In genomic region chr22:49856343-49856742, GRCh38 we compare ENCODE assay signal across 14 cellular contexts. TPM values are rescaled to one million over a fixed set of nuclear protein-coding genes. Genes with fewer than 3 reads are reported as not detected.
DNase-seq lines count a peak whose midpoint lies in the region; ATAC-seq, FAIRE-seq and TF ChIP-seq lines count a peak whose summit lies in the region.
"Had no signal": no experiment of that assay in that cellular context is flagged by ENCODE, and none has a peak within 500 bp of the region (broad histone marks: within the 10 kb centered on the region; RNA-seq: fewer than 3 reads in every experiment).

No MANE protein-coding gene starts in this region.

- 0 out of 6 replicates have a peak overlapping the region, but pooled peaks of 1 of the 3 experiments have one; percentile 82 for H3K4me3 ChIP-seq in HepG2 (replicated peaks in 1 of 3; ENCODE audit: insufficient read depth in 1 of 3, low read depth in 2 of 3, low read length in 3 of 3)
- H3K4me3 ChIP-seq in upper lobe of right lung = no peak overlapping the region
- no peak overlapping the region for H3K4me3 ChIP-seq in smooth muscle cell
- H3K4me3 ChIP-seq: lung, ovary had no signal

- DNase-seq in activated naive CD8-positive, alpha-beta T cell treated with anti-CD3 and anti-CD28 coated beads for 36 hours = no peak
- DNase-seq in WTC11 (ENCODE audit: low spot score) (no peak), HepG2 (ENCODE audit: low spot score) (no peak), upper lobe of right lung (peak; percentile 58), smooth muscle cell (lab: John Stamatoyannopoulos, UW; ENCODE audit: unreplicated experiment) (no peak), foreskin keratinocyte (no peak), frontal cortex (ENCODE audit: low spot score in 2 of 2) (no peak)
- DNase-seq: activated CD4-positive, alpha-beta T cell treated with anti-CD3 and anti-CD28 coated beads for 4 hours; activated gamma-delta T cell; NCI-H2171 had no signal

- in situ Hi-C loops in HepG2 (cut with HindIII; ENCODE audit: extremely low pct_ligation_motif_present, low pct_unique_long_range_greater_than_20kb) = no loop called here

- no peak for ATAC-seq in WTC11
- ATAC-seq in HepG2 = no peak
- ATAC-seq in upper lobe of right lung = no peak
- ATAC-seq in foreskin keratinocyte = no peak

- H3K9me3 ChIP-seq in HepG2 (ENCODE audit: low read length) = no peaks in the 10 kb centered on the region
- no peaks in the 10 kb centered on the region for H3K9me3 ChIP-seq in upper lobe of right lung
- no peaks in the 10 kb centered on the region for H3K9me3 ChIP-seq in smooth muscle cell (replicated peaks; ENCODE audit: low read depth)
- H3K9me3 ChIP-seq: ovary, upper lobe of left lung had no signal

- CTCF ChIA-PET in WTC11 (lab: Charles Lee) (interaction anchor here (0.6 kb wide), 1 partner anchor 13 kb away, joined by 3 read pairs; no protein-coding TSS in a partner anchor), HepG2 (lab: Yijun Ruan, JAX; ENCODE audit: low intra/inter-chr PET ratio, low total read pairs) (no interaction called here)

- intact Hi-C loops in HepG2 (cut with micrococcal nuclease; ENCODE audit: unreplicated experiment) (no loop called here), upper lobe of right lung (cut with DNase I) (no loop called here)

- TF ChIP-seq POLR2A in HepG2 (IDR thresholded peaks at IDR 0.05; ENCODE audit: insufficient read depth in 1 of 2, low read depth in 2 of 2, low read length in 2 of 2) = no peak

- peaks cover 66% of the 10 kb centered on the region for H3K79me2 ChIP-seq in HepG2 (ENCODE audit: insufficient read depth, low read length)
- H3K79me2 ChIP-seq in smooth muscle cell (ENCODE audit: low read depth) = peaks cover 72% of the 10 kb centered on the region

- peak overlapping the region; percentile 91 for H3K4me3 Mint-ChIP-seq in activated naive CD8-positive, alpha-beta T cell
- H3K4me3 Mint-ChIP-seq in activated naive CD8-positive, alpha-beta T cell treated with anti-CD3 and anti-CD28 coated beads for 36 hours = no peak overlapping the region
- H3K4me3 Mint-ChIP-seq in WTC11 = peak overlapping the region; percentile 93; the same call in 1 of the 2 replicates

- no TSS peak for BruUV-seq in HepG2 (replicated peaks; lab: Mats Ljungman, UMichigan)

- WGBS in HepG2 (ENCODE audit: low lambda C conversion rate) = 92% methylated on average over 8 of the region's 23 CpGs
- WGBS in smooth muscle cell (ENCODE audit: low lambda C conversion rate) = 88% methylated on average over 14 of the region's 23 CpGs

- TF ChIP-seq CTCF in WTC11 (IDR thresholded peaks at IDR 0.05) = no peak
- TF ChIP-seq CTCF in HepG2 (CRISPR knock-in tag; IDR thresholded peaks at IDR 0.05) = no peak
- TF ChIP-seq CTCF in upper lobe of right lung (IDR thresholded peaks at IDR 0.05) = no peak
- no peak for TF ChIP-seq CTCF in smooth muscle cell (IDR thresholded peaks at IDR 0.05; ENCODE audit: borderline replicate concordance, insufficient read depth, poor library complexity, severe bottlenecking)
- TF ChIP-seq CTCF in foreskin keratinocyte (conservative IDR thresholded peaks at IDR 0.05) = no peak

- H3K4me2 ChIP-seq in HepG2 (ENCODE audit: low read depth, low read length) = peak overlapping the region; percentile 94
- H3K4me2 ChIP-seq in smooth muscle cell = no peak overlapping the region

- peaks cover 2% of the 10 kb centered on the region for H3K36me3 Mint-ChIP-seq in activated naive CD8-positive, alpha-beta T cell
- H3K36me3 Mint-ChIP-seq in activated naive CD8-positive, alpha-beta T cell treated with anti-CD3 and anti-CD28 coated beads for 36 hours = peaks cover 3% of the 10 kb centered on the region
- H3K36me3 Mint-ChIP-seq in WTC11 = no peaks in the 10 kb centered on the region

- peaks cover 51% of the 10 kb centered on the region for H3K4me1 ChIP-seq in HepG2 (ENCODE audit: insufficient read depth, low read length)
- peaks cover 17% of the 10 kb centered on the region for H3K4me1 ChIP-seq in upper lobe of right lung
- H3K4me1 ChIP-seq in smooth muscle cell (ENCODE audit: low read depth) = peaks cover 17% of the 10 kb centered on the region
- H3K4me1 ChIP-seq in foreskin keratinocyte = peaks cover 4% of the 10 kb centered on the region

- POLR2A ChIA-PET in WTC11 (lab: Charles Lee) (no interaction called here), HepG2 (lab: Yijun Ruan, JAX) (interaction anchor here (1.0 to 1.5 kb wide), 3 partner anchors 30 to 62 kb away, joined by 3 to 5 read pairs (median 3); partner anchors contain the start of gene ALG12)

- FAIRE-seq in HepG2 (lab: Jason Lieb, UNC) (no peak), frontal cortex (lab: Jason Lieb, UNC) (no peak)

- no peak overlapping the region for H3K27ac Mint-ChIP-seq in activated naive CD8-positive, alpha-beta T cell
- no peak overlapping the region for H3K27ac Mint-ChIP-seq in activated naive CD8-positive, alpha-beta T cell treated with anti-CD3 and anti-CD28 coated beads for 36 hours
- peak overlapping the region; percentile 44; the same call in 1 of the 2 replicates for H3K27ac Mint-ChIP-seq in WTC11

- TF ChIP-seq EP300 in HepG2 (IDR thresholded peaks at IDR 0.05; ENCODE audit: low read depth in 2 of 2, low read length in 2 of 2) (no peak), HepG2 (CRISPR knock-in tag; IDR thresholded peaks at IDR 0.05; ENCODE audit: borderline replicate concordance) (no peak)

- no peaks in the 10 kb centered on the region for H3F3A ChIP-seq in smooth muscle cell (ENCODE audit: low read depth)

- no peaks in the 10 kb centered on the region for H3K27me3 Mint-ChIP-seq in activated naive CD8-positive, alpha-beta T cell
- no peaks in the 10 kb centered on the region for H3K27me3 Mint-ChIP-seq in activated naive CD8-positive, alpha-beta T cell treated with anti-CD3 and anti-CD28 coated beads for 36 hours
- H3K27me3 Mint-ChIP-seq in WTC11 (ENCODE audit: low read depth) = peaks cover 16% of the 10 kb centered on the region

- no peak overlapping the region for H3K27ac ChIP-seq in HepG2 (ENCODE audit: extremely low read length, insufficient read depth, low read length)
- H3K27ac ChIP-seq in upper lobe of right lung = no peak overlapping the region
- H3K27ac ChIP-seq in smooth muscle cell (ENCODE audit: low read depth) = no peak overlapping the region
- no peak overlapping the region for H3K27ac ChIP-seq in foreskin keratinocyte
- H3K27ac ChIP-seq: ovary had no signal

- no peaks in the 10 kb centered on the region for H3K9me3 Mint-ChIP-seq in activated naive CD8-positive, alpha-beta T cell (ENCODE audit: low read depth)
- H3K9me3 Mint-ChIP-seq in activated naive CD8-positive, alpha-beta T cell treated with anti-CD3 and anti-CD28 coated beads for 36 hours = no peaks in the 10 kb centered on the region
- H3K9me3 Mint-ChIP-seq in WTC11 = no peaks in the 10 kb centered on the region

- H3K36me3 ChIP-seq in HepG2 (replicated peaks in 1 of 2; ENCODE audit: control insufficient read depth in 1 of 2, insufficient read depth in 2 of 2, low read length in 2 of 2) (peaks cover 0 to 5% of the 10 kb centered on the region in 2 experiments; a peak in 1 of 5 replicates), upper lobe of right lung (no peaks in the 10 kb centered on the region), smooth muscle cell (ENCODE audit: low read depth) (no peaks in the 10 kb centered on the region)
- H3K36me3 ChIP-seq: ovary, upper lobe of left lung had no signal

- no peak for TF ChIP-seq RAD21 in HepG2 (CRISPR knock-in tag; IDR thresholded peaks at IDR 0.05)

- H3K4me1 Mint-ChIP-seq in activated naive CD8-positive, alpha-beta T cell (ENCODE audit: low read depth) = peaks cover 49% of the 10 kb centered on the region
- H3K4me1 Mint-ChIP-seq in activated naive CD8-positive, alpha-beta T cell treated with anti-CD3 and anti-CD28 coated beads for 36 hours = peaks cover 39% of the 10 kb centered on the region
- H3K4me1 Mint-ChIP-seq in WTC11 = peaks cover 27% of the 10 kb centered on the region

- H2AFZ ChIP-seq in HepG2 (ENCODE audit: low read length) (no peak overlapping the region), smooth muscle cell (ENCODE audit: low read depth) (no peak overlapping the region)

- H4K20me1 ChIP-seq in HepG2 (ENCODE audit: insufficient read depth, low read length) = peaks cover 32% of the 10 kb centered on the region
- peaks cover 72% of the 10 kb centered on the region for H4K20me1 ChIP-seq in smooth muscle cell (ENCODE audit: low read depth)

- H3K27me3 ChIP-seq in HepG2 (ENCODE audit: control insufficient read depth in 1 of 2, insufficient read depth in 2 of 2, low read length in 2 of 2) = peaks cover 0 to under 1% of the 10 kb centered on the region in 2 experiments; a peak in 2 of 5 replicates
- H3K27me3 ChIP-seq in upper lobe of right lung = no peaks in the 10 kb centered on the region
- peaks cover 12% of the 10 kb centered on the region for H3K27me3 ChIP-seq in smooth muscle cell (ENCODE audit: low read depth)
- H3K27me3 ChIP-seq in foreskin keratinocyte = peaks cover under 1% of the 10 kb centered on the region
- H3K27me3 ChIP-seq: ovary, upper lobe of left lung had no signal

- H3K9ac ChIP-seq in HepG2 (ENCODE audit: insufficient read depth, low read depth, low read length) (peak overlapping the region; percentile 82; the same call in 1 of the 2 replicates), smooth muscle cell (ENCODE audit: low read depth) (no peak overlapping the region)

RNA-seq across cellular contexts. Expression of gene ZBED4, which starts 2.7 kb away (rescaled TPM):
- total RNA-seq in activated naive CD8-positive, alpha-beta T cell treated with anti-CD3 and anti-CD28 coated beads for 36 hours = 10 to 100 TPM; 20.6 to 20.7 TPM
- 24.7 to 29.2 TPM (median 24.8 TPM) in 3 replicates for total RNA-seq in WTC11 (2021)
- total RNA-seq in HepG2 (2016; rRNA removed; fragmentation: Illumina TruSeq; extraction: Trizol) = 9.6 and 11.9 TPM in 2 replicates
- 0.91 and 1.3 TPM in 2 replicates for total RNA-seq in HepG2 (2016; cell fraction: cytosol; rRNA removed; fragmentation: Illumina TruSeq; extraction: Trizol; ENCODE audit: low read depth)
- total RNA-seq in HepG2 (2016; cell fraction: insoluble cytoplasmic fraction; rRNA removed; fragmentation: Illumina TruSeq; extraction: Trizol) = 9.6 and 9.7 TPM in 2 replicates
- 5.5 TPM in 2 replicates for total RNA-seq in HepG2 (2016; cell fraction: membrane; rRNA removed; fragmentation: Illumina TruSeq; extraction: Trizol)
- total RNA-seq in HepG2 (2016; cell fraction: nucleus; rRNA removed; fragmentation: Illumina TruSeq; extraction: Trizol) = 8.0 and 9.8 TPM in 2 replicates
- 5.4 and 6.0 TPM in 2 replicates for polyA plus RNA-seq in HepG2 (2011; rRNA removed)
- polyA plus RNA-seq in HepG2 (2011; cell fraction: cytosol; rRNA removed) = 4.8 and 5.6 TPM in 2 replicates
- polyA plus RNA-seq in HepG2 (2011; cell fraction: nucleus; rRNA removed) = 9.9 and 11.1 TPM in 2 replicates
- 9.9 and 11.2 TPM in 2 replicates for polyA plus RNA-seq in HepG2 (2012)
- 0.43 and 0.49 TPM in 2 replicates for polyA plus RNA-seq in HepG2 (2016; cell fraction: cytosol; fragmentation: Illumina TruSeq; extraction: Trizol; ENCODE audit: low read depth)
- polyA plus RNA-seq in HepG2 (2016; cell fraction: insoluble cytoplasmic fraction; fragmentation: Illumina TruSeq; extraction: Trizol; ENCODE audit: low read depth) = 9.0 and 10.5 TPM in 2 replicates
- polyA plus RNA-seq in HepG2 (2016; cell fraction: membrane; fragmentation: Illumina TruSeq; extraction: Trizol; ENCODE audit: low read depth) = 2.4 and 2.7 TPM in 2 replicates
- polyA plus RNA-seq in HepG2 (2016; cell fraction: nucleus; fragmentation: Illumina TruSeq; extraction: Trizol; ENCODE audit: insufficient read depth, low read depth) = 13.2 and 13.5 TPM in 2 replicates
- polyA minus RNA-seq in HepG2 (2011; rRNA and poly(A)+ RNA removed; ENCODE audit: low replicate concordance) = 7.8 and 12.8 TPM in 2 replicates
- 8.8 and 10.3 TPM in 2 replicates for polyA minus RNA-seq in HepG2 (2011; cell fraction: cytosol; rRNA and poly(A)+ RNA removed)
- polyA minus RNA-seq in HepG2 (2011; cell fraction: nucleus; rRNA and poly(A)+ RNA removed) = 12.1 and 13.2 TPM in 2 replicates
- 11.8 TPM for total RNA-seq in upper lobe of right lung
- 16.6 and 16.8 TPM in 2 replicates for total RNA-seq in smooth muscle cell
- polyA plus RNA-seq in smooth muscle cell = 12.1 and 13.1 TPM in 2 replicates
- total RNA-seq in foreskin keratinocyte = 17.0 and 17.8 TPM in 2 replicates
- 4.8 and 5.5 TPM in 2 replicates for polyA plus RNA-seq in foreskin keratinocyte
- total RNA-seq in frontal cortex = 23.2 TPM

RNA-seq across cellular contexts. Expression of gene BRD1, which starts 28.7 kb away (rescaled TPM):
- total RNA-seq in activated naive CD8-positive, alpha-beta T cell treated with anti-CD3 and anti-CD28 coated beads for 36 hours = 10 to 100 TPM; 22.7 to 23.2 TPM
- total RNA-seq in WTC11 (2021) (36.4 to 37.9 TPM (median 36.6 TPM) in 3 replicates), HepG2 (2016; rRNA removed; fragmentation: Illumina TruSeq; extraction: Trizol) (6.6 and 12.0 TPM in 2 replicates), upper lobe of right lung (39.0 TPM), smooth muscle cell (18.3 and 20.5 TPM in 2 replicates), foreskin keratinocyte (16.8 and 18.8 TPM in 2 replicates), frontal cortex (50.1 TPM)
- 6.1 and 7.5 TPM in 2 replicates for total RNA-seq in HepG2 (2016; cell fraction: cytosol; rRNA removed; fragmentation: Illumina TruSeq; extraction: Trizol; ENCODE audit: low read depth)
- total RNA-seq in HepG2 (2016; cell fraction: insoluble cytoplasmic fraction; rRNA removed; fragmentation: Illumina TruSeq; extraction: Trizol) = 6.3 and 13.3 TPM in 2 replicates
- 6.7 and 8.2 TPM in 2 replicates for total RNA-seq in HepG2 (2016; cell fraction: membrane; rRNA removed; fragmentation: Illumina TruSeq; extraction: Trizol)
- total RNA-seq in HepG2 (2016; cell fraction: nucleus; rRNA removed; fragmentation: Illumina TruSeq; extraction: Trizol) = 14.2 and 15.7 TPM in 2 replicates
- polyA plus RNA-seq in HepG2 (2011; rRNA removed) (5.1 and 6.4 TPM in 2 replicates), smooth muscle cell (15.0 and 21.6 TPM in 2 replicates), foreskin keratinocyte (7.6 and 8.5 TPM in 2 replicates)
- 3.8 and 3.9 TPM in 2 replicates for polyA plus RNA-seq in HepG2 (2011; cell fraction: cytosol; rRNA removed)
- 29.0 and 31.0 TPM in 2 replicates for polyA plus RNA-seq in HepG2 (2011; cell fraction: nucleus; rRNA removed)
- polyA plus RNA-seq in HepG2 (2012) = 14.8 and 16.2 TPM in 2 replicates
- 0.67 and 0.95 TPM in 2 replicates for polyA plus RNA-seq in HepG2 (2016; cell fraction: cytosol; fragmentation: Illumina TruSeq; extraction: Trizol; ENCODE audit: low read depth)
- 8.8 and 10.0 TPM in 2 replicates for polyA plus RNA-seq in HepG2 (2016; cell fraction: insoluble cytoplasmic fraction; fragmentation: Illumina TruSeq; extraction: Trizol; ENCODE audit: low read depth)
- 2.6 and 3.2 TPM in 2 replicates for polyA plus RNA-seq in HepG2 (2016; cell fraction: membrane; fragmentation: Illumina TruSeq; extraction: Trizol; ENCODE audit: low read depth)
- 28.8 and 30.8 TPM in 2 replicates for polyA plus RNA-seq in HepG2 (2016; cell fraction: nucleus; fragmentation: Illumina TruSeq; extraction: Trizol; ENCODE audit: insufficient read depth, low read depth)
- polyA minus RNA-seq in HepG2 (2011; rRNA and poly(A)+ RNA removed; ENCODE audit: low replicate concordance) = 4.2 and 8.4 TPM in 2 replicates
- 7.6 and 8.3 TPM in 2 replicates for polyA minus RNA-seq in HepG2 (2011; cell fraction: cytosol; rRNA and poly(A)+ RNA removed)
- 29.1 and 32.0 TPM in 2 replicates for polyA minus RNA-seq in HepG2 (2011; cell fraction: nucleus; rRNA and poly(A)+ RNA removed)
